Comparison of ENCODE assay signal across 9 cellular contexts in genomic region chr19:29966594-29967249, GRCh38. TPM values are rescaled to one million over a fixed set of nuclear protein-coding genes. Genes with fewer than 3 reads are reported as not detected.
DNase-seq lines count a peak whose midpoint lies in the region; ATAC-seq, FAIRE-seq and TF ChIP-seq lines count a peak whose summit lies in the region.
"Had no signal": no experiment of that assay in that cellular context is flagged by ENCODE, and none has a peak within 500 bp of the region (broad histone marks: within the 10 kb centered on the region; RNA-seq: fewer than 3 reads in every experiment).

No MANE protein-coding gene starts in this region.

- no peak for TF ChIP-seq POLR2A in tibial nerve (IDR thresholded peaks at IDR 0.05)

- H3K27me3 ChIP-seq in GM06990 (replicated peaks; ENCODE audit: control insufficient read depth, insufficient read depth, low read length) = no peaks in the 10 kb centered on the region
- no peaks in the 10 kb centered on the region for H3K27me3 ChIP-seq in tibial nerve
- no peaks in the 10 kb centered on the region for H3K27me3 ChIP-seq in aorta (ENCODE audit: control insufficient read depth in 1 of 2, insufficient read depth in 2 of 2, low read length in 1 of 2)

- no peak overlapping the region for H3K4me3 ChIP-seq in GM06990 (replicated peaks; ENCODE audit: low read depth, low read length)
- H3K4me3 ChIP-seq in tibial nerve = no peak overlapping the region
- H3K4me3 ChIP-seq in aorta (ENCODE audit: low read length in 2 of 2) = no peak overlapping the region

- TF ChIP-seq CTCF in GM06990 (IDR thresholded peaks at IDR 0.05; ENCODE audit: insufficient read depth, low read length, poor library complexity, severe bottlenecking) = peak; percentile 41
- no peak for TF ChIP-seq CTCF in tibial nerve (IDR thresholded peaks at IDR 0.05)

- intact Hi-C loops in aorta (cut with DNase I) = no loop called here

- DNase-seq in GM06990 (ENCODE audit: extremely low read depth, insufficient read length) (peak; percentile 20), NCI-H69 (lab: John Stamatoyannopoulos, UW) (peak; percentile 28), fibroblast of gingiva (ENCODE audit: low read depth) (peak; percentile 24), tibial nerve (ENCODE audit: low spot score in 2 of 2) (no peak), amygdala (lab: John Stamatoyannopoulos, UW) (no peak), aorta (no peak), D341Med (ENCODE audit: low spot score) (no peak)
- DNase-seq: activated CD4-positive, alpha-beta T cell treated with anti-CD3 and anti-CD28 coated beads, Interleukin-2, amount 10 ng/mL, durations not matched to agents 24 days and 14 days had no signal

- H3K36me3 ChIP-seq in GM06990 (ENCODE audit: control insufficient read depth, insufficient read depth, low read length) (no peaks in the 10 kb centered on the region), tibial nerve (no peaks in the 10 kb centered on the region), aorta (ENCODE audit: control insufficient read depth in 1 of 2, insufficient read depth in 2 of 2, low read length in 1 of 2) (no peaks in the 10 kb centered on the region)

- peak; percentile 90 for FAIRE-seq in A204.1 (lab: Jason Lieb, UNC)

- ATAC-seq in aorta (ENCODE audit: low FRiP score) = no peak

- no peak for TF ChIP-seq EP300 in tibial nerve (IDR thresholded peaks at IDR 0.05)

- H3K4me1 ChIP-seq in tibial nerve (peaks cover 0 to 69% (median 20%) of the 10 kb centered on the region in 4 donors), aorta (ENCODE audit: control insufficient read depth in 1 of 2, insufficient read depth in 2 of 2, low read length in 2 of 2) (peaks cover 0 to 5% of the 10 kb centered on the region in 2 donors)

- H3K9me3 ChIP-seq in tibial nerve = no peaks in the 10 kb centered on the region
- H3K9me3 ChIP-seq in aorta (ENCODE audit: control insufficient read depth, low read length) = no peaks in the 10 kb centered on the region

- H3K27ac ChIP-seq in tibial nerve (no peak overlapping the region), aorta (ENCODE audit: low read depth in 1 of 2, low read length in 2 of 2) (no peak overlapping the region)

RNA-seq across cellular contexts. Expression of gene URI1, which starts 24.7 kb away (rescaled TPM):
- 10 to 100 TPM; 43.8 to 67.8 (median 59.1) TPM for total RNA-seq in tibial nerve
- total RNA-seq in aorta = 10 to 100 TPM; 51.4 to 55.9 TPM
- 10 to 100 TPM; 29.0 to 36.7 TPM for polyA plus RNA-seq in aorta

Comparison
In these comparisons a context has a peak if more than half of its experiments do, and no peak if none do; other contexts are left out.
1. DNase-seq: peak in GM06990 (single experiment), NCI-H69 (single experiment) and fibroblast of gingiva (single experiment); none in tibial nerve (0 of 2), amygdala (0 of 56), aorta (0 of 2) and D341Med (single experiment).